ENCODE assay signal across 21 cellular contexts in the genomic region with DNA sequence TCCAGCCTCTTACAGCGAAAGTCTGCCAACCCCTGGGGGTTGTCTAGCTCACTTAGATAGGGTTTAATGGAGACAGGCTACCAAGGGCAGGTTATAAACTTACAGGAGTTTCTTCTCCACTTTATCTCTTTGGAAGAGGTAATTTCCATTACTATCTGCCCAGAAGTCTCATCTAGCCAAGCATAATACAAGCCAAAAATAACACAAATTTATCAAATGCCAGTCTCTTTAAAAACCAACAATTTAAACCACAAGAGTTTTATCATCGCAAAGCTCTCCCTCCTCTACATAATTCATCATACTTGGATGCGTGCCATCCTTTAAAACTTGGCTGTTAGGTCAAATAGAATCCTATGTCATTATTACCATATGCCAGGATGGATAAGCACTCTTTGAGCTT. TPM values are rescaled to one million over a fixed set of nuclear protein-coding genes. Genes with fewer than 3 reads are reported as not detected.
DNase-seq lines count a peak whose midpoint lies in the region; ATAC-seq, FAIRE-seq and TF ChIP-seq lines count a peak whose summit lies in the region.
"Had no signal": no experiment of that assay in that cellular context is flagged by ENCODE, and none has a peak within 500 bp of the region (broad histone marks: within the 10 kb centered on the region; RNA-seq: fewer than 3 reads in every experiment).

No MANE protein-coding gene starts in this region.

- peak overlapping the region in 1 of 2 donors; percentile 73 for H3K27ac Mint-ChIP-seq in effector memory CD8-positive, alpha-beta T cell
- H3K27ac Mint-ChIP-seq: activated T-helper 17 cell treated with anti-CD3 and anti-CD28 coated beads, Interleukin-2, amount 50 U/mL, for 72 hours; stimulated activated memory B cell treated with anti-CD40 and anti-IgM and Interleukin-4, amounts not matched to agents 10 μg/mL and 1 μg/mL and 100 μg/mL, for 72 hours had no signal

- FAIRE-seq in RCC 7860 (lab: Jason Lieb, UNC), result no peak
- FAIRE-seq: HepG2 had no signal

- no peaks in the 10 kb centered on the region for H3K4me1 Mint-ChIP-seq in effector memory CD8-positive, alpha-beta T cell (ENCODE audit: low read depth in 2 of 2)
- H3K4me1 Mint-ChIP-seq: stimulated activated memory B cell treated with anti-CD40 and anti-IgM and Interleukin-4, amounts not matched to agents 10 μg/mL and 1 μg/mL and 100 μg/mL, for 72 hours had no signal

- H3K9me3 Mint-ChIP-seq in effector memory CD8-positive, alpha-beta T cell, result no peaks in the 10 kb centered on the region
- H3K9me3 Mint-ChIP-seq: activated T-helper 17 cell treated with anti-CD3 and anti-CD28 coated beads, Interleukin-2, amount 50 U/mL, for 72 hours; stimulated activated memory B cell treated with anti-CD40 and anti-IgM and Interleukin-4, amounts not matched to agents 10 μg/mL and 1 μg/mL and 100 μg/mL, for 72 hours had no signal

- H3K36me3 Mint-ChIP-seq in effector memory CD8-positive, alpha-beta T cell (ENCODE audit: insufficient read depth), result peaks cover 90% of the 10 kb centered on the region

- no peak for TF ChIP-seq POLR2A in erythroblast (IDR thresholded peaks at IDR 0.05; ENCODE audit: low read length)

- peak; percentile 10 for DNase-seq in DMS 273 (lab: John Stamatoyannopoulos, UW; ENCODE audit: unreplicated experiment)
- DNase-seq in DMS 273 treated with DMSO at 0.1 percent for 48 hours (lab: John Stamatoyannopoulos, UW), result no peak
- peak; percentile 36 for DNase-seq in RCC 7860 (ENCODE audit: low spot score)
- DNase-seq in erythroblast (lab: John Stamatoyannopoulos, UW), result peak; percentile 15 to 24
- DNase-seq in omental fat pad (ENCODE audit: low spot score), result no peak
- no peak for DNase-seq in effector memory CD8-positive, alpha-beta T cell
- DNase-seq in NCI-H2081 treated with DMSO at 0.1 percent for 48 hours (lab: John Stamatoyannopoulos, UW), result no peak
- no peak for DNase-seq in NCI-H748 treated with DMSO at 0.1 percent for 48 hours (lab: John Stamatoyannopoulos, UW)
- DNase-seq: activated CD4-positive, CD25-positive, alpha-beta regulatory T cell; cerebellar nuclear complex; effector memory CD4-positive, alpha-beta T cell; foreskin keratinocyte; MM.1S; mucosa of descending colon; NCI-H187; Right ventricle myocardium superior had no signal

- peak; percentile 46 for ATAC-seq in omental fat pad (ENCODE audit: low FRiP score)
- ATAC-seq in effector memory CD8-positive, alpha-beta T cell (replicated peaks), result no peak
- ATAC-seq: activated T-helper 17 cell treated with anti-CD3 and anti-CD28 coated beads, Interleukin-2, amount 50 U/mL, for 72 hours; foreskin keratinocyte; HepG2; mucosa of descending colon; stimulated activated memory B cell treated with anti-CD40 and anti-IgM and Interleukin-4, amounts not matched to agents 10 μg/mL and 1 μg/mL and 100 μg/mL, for 72 hours had no signal

- TF ChIP-seq CTCF in omental fat pad (IDR thresholded peaks at IDR 0.05), result no peak

- H3K4me3 Mint-ChIP-seq in effector memory CD8-positive, alpha-beta T cell, result no peak overlapping the region
- H3K4me3 Mint-ChIP-seq: activated T-helper 17 cell treated with anti-CD3 and anti-CD28 coated beads, Interleukin-2, amount 50 U/mL, for 72 hours; stimulated activated memory B cell treated with anti-CD40 and anti-IgM and Interleukin-4, amounts not matched to agents 10 μg/mL and 1 μg/mL and 100 μg/mL, for 72 hours had no signal

- no peaks in the 10 kb centered on the region for H3K27me3 Mint-ChIP-seq in effector memory CD8-positive, alpha-beta T cell
- H3K27me3 Mint-ChIP-seq: activated T-helper 17 cell treated with anti-CD3 and anti-CD28 coated beads, Interleukin-2, amount 50 U/mL, for 72 hours; stimulated activated memory B cell treated with anti-CD40 and anti-IgM and Interleukin-4, amounts not matched to agents 10 μg/mL and 1 μg/mL and 100 μg/mL, for 72 hours had no signal

RNA-seq across cellular contexts. Expression of a gene that starts 6.2 kb away (rescaled TPM):
- total RNA-seq in omental fat pad, result 10 to 100 TPM; 38.3 to 42.0 (median 40.5) TPM

RNA-seq across cellular contexts. Expression of a gene that starts 33.6 kb away (rescaled TPM):
- total RNA-seq in omental fat pad, result 1 to 10 TPM in 1 of 4 donors, under 1 TPM in 2, not detected in 1; 0.28 to 1.7 (median 0.56) TPM
- total RNA-seq: HepG2; NCI-H460; T-helper 1 cell treated with Interleukin-12 subunit alpha and Interleukin-12 subunit beta and Interleukin-4 antibody, amounts not matched to agents 30 ng/mL and 1 ng/mL, for 36 hours had no signal

RNA-seq across cellular contexts. Expression of a gene that starts 54.2 kb away (rescaled TPM):
- 10 to 100 TPM; 12.2 to 43.6 (median 26.1) TPM for total RNA-seq in omental fat pad
- total RNA-seq: T-helper 1 cell treated with Interleukin-12 subunit alpha and Interleukin-12 subunit beta and Interleukin-4 antibody, amounts not matched to agents 30 ng/mL and 1 ng/mL, for 36 hours had no signal

Comparison
In these comparisons a context has a peak if more than half of its experiments do, and no peak if none do; other contexts are left out.
1. DNase-seq: peak in DMS 273 (single experiment), RCC 7860 (single experiment) and erythroblast (2 of 2); none in DMS 273 treated with DMSO at 0.1 percent for 48 hours (single experiment), omental fat pad (single experiment), effector memory CD8-positive, alpha-beta T cell (0 of 3), NCI-H2081 treated with DMSO at 0.1 percent for 48 hours (single experiment) and NCI-H748 treated with DMSO at 0.1 percent for 48 hours (single experiment).